8 cellular contexts compared by ENCODE assay signal in the genomic region with DNA sequence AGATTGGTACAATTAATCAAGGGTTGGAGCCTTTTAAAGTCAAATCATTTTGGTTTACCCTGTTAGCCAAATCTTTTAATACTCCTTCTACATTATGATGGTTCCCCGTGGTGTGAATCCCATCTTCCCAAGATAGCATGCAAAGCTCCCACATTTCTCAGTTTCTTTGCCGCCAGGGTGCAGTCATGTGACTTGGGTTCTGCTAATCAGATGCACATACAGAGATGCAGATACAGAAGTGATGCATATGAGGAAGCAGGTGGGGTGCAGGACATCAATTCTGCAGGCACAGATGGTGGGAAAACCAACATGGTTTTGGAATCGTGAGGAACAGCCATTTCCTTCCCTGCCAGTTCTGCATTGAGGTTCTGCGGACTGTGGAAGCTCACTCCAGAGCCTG.
"Had no signal": no experiment of that assay in that cellular context is flagged by ENCODE, and none has a peak within 500 bp of the region (broad histone marks: within the 10 kb centered on the region; RNA-seq: fewer than 3 reads in every experiment).

No MANE protein-coding gene starts in this region.

- FAIRE-seq: H54, HTR-8/SVneo had no signal

- H3K9ac ChIP-seq: KMS-11 had no signal

- H3K4me2 ChIP-seq: KMS-11 had no signal

- DNase-seq: GOT3, H9, HCEC 1CT, IMR-90, KBM-7 had no signal

- H3K27ac ChIP-seq: KMS-11 had no signal
